Comparison of ENCODE assay signal across 11 cellular contexts in genomic region chr1:248417854-248418253, GRCh38. TPM values are rescaled to one million over a fixed set of nuclear protein-coding genes. Genes with fewer than 3 reads are reported as not detected.
"Had no signal": no experiment of that assay in that cellular context is flagged by ENCODE, and none has a peak within 500 bp of the region (broad histone marks: within the 10 kb centered on the region; RNA-seq: fewer than 3 reads in every experiment).

No MANE protein-coding gene starts in this region.

- H3K36me3 ChIP-seq: HAP-1 had no signal

- H3K4me1 ChIP-seq: HAP-1 had no signal

- H3K4me1 Mint-ChIP-seq: GM23338, H9 had no signal

- DNase-seq: GM23248, GOT3, H7, H9, HCEC 1CT, HFFc6 had no signal

- H3K4me3 ChIP-seq: GM23248, GM23338, HAP-1 had no signal

- H3K27ac Mint-ChIP-seq: GM23338, H9, HFFc6 had no signal

- ATAC-seq: GM23338, HCT116 had no signal

- H3K4me3 Mint-ChIP-seq: GM23338, H9, HFFc6 had no signal

- H3K27ac ChIP-seq: GM23248 had no signal

RNA-seq across cellular contexts. Expression of gene OR2T1, which starts 15.0 kb away (rescaled TPM):
- total RNA-seq: GM23248, GM23338, H1, H4, H7, H9, HFFc6 had no signal
- polyA plus RNA-seq: GM23248, GM23338, H1 had no signal

RNA-seq across cellular contexts. Expression of gene OR2T2, which starts 27.6 kb away (rescaled TPM):
- total RNA-seq: GM23248, GM23338, H1, H4, H7, H9, HFFc6 had no signal
- polyA plus RNA-seq: GM23248, GM23338, H1 had no signal

RNA-seq across cellular contexts. Expression of gene OR2T6, which starts 42.3 kb away (rescaled TPM):
- total RNA-seq: GM23248, GM23338, H1, H4, H7, H9, HFFc6 had no signal
- polyA plus RNA-seq: GM23248, GM23338, H1 had no signal

RNA-seq across cellular contexts. Expression of gene OR2T3, which starts 55.3 kb away (rescaled TPM):
- total RNA-seq: GM23248, GM23338, H1, H4, H7, H9, HFFc6 had no signal
- polyA plus RNA-seq: GM23248, GM23338, H1 had no signal

RNA-seq across cellular contexts. Expression of gene OR2T4, which starts 56.4 kb away (rescaled TPM):
- total RNA-seq: GM23248, GM23338, H1, H4, H7, H9, HFFc6 had no signal
- polyA plus RNA-seq: GM23248, GM23338, H1 had no signal
